20 cellular contexts compared by ENCODE assay signal in genomic region chr2:109231428-109231827, GRCh38.
"Had no signal": no experiment of that assay in that cellular context is flagged by ENCODE, and none has a peak within 500 bp of the region (broad histone marks: within the 10 kb centered on the region; RNA-seq: fewer than 3 reads in every experiment).

No MANE protein-coding gene starts in this region.

- H2AFZ ChIP-seq: parathyroid adenoma had no signal

- H3K4me3 ChIP-seq: body of pancreas, esophagus muscularis mucosa, left lung, sigmoid colon, thyroid gland had no signal

- H3K27me3 ChIP-seq: body of pancreas, esophagus muscularis mucosa, left lung, sigmoid colon, thyroid gland had no signal

- H3K36me3 ChIP-seq: esophagus muscularis mucosa, left lung, sigmoid colon, thyroid gland had no signal

- H3K4me1 ChIP-seq: parathyroid adenoma had no signal

- H3K9me3 ChIP-seq: body of pancreas, esophagus muscularis mucosa, left lung, sigmoid colon, thyroid gland had no signal

- H3K9ac ChIP-seq: parathyroid adenoma had no signal

- H3K27ac ChIP-seq: esophagus muscularis mucosa, parathyroid adenoma, sigmoid colon, thyroid gland, VCaP had no signal

- ATAC-seq: activated CD8-positive, alpha-beta T cell treated with anti-CD3 and anti-CD28 coated beads, Interleukin-2, amount 10 ng/mL, durations not matched to agents 7 days and 5 days; effector memory CD8-positive, alpha-beta T cell; natural killer cell; T-cell had no signal

- DNase-seq: activated CD4-positive, alpha-beta T cell treated with anti-CD3 and anti-CD28 coated beads, Interleukin-2, amount 10 ng/mL, durations not matched to agents 7 days and 5 days; activated CD4-positive, CD25-positive, alpha-beta regulatory T cell treated with anti-CD3 and anti-CD28 coated beads, Interleukin-2, amount 50 U/mL, for 72 hours; activated CD8-positive, alpha-beta T cell treated with anti-CD3 and anti-CD28 coated beads, Interleukin-2, amount 10 ng/mL, durations not matched to agents 7 days and 5 days; activated gamma-delta T cell; anterior cingulate cortex; body of pancreas; effector memory CD8-positive, alpha-beta T cell; kidney; left lung; midbrain; natural killer cell; sigmoid colon; stimulated activated CD4-positive, alpha-beta T cell treated with anti-CD3 and anti-CD28 coated beads, Interleukin-4, amount 100 ng/mL, for 24 hours; stimulated activated naive CD4-positive, alpha-beta T cell treated with Interleukin-2 at 50 U/mL for 16 hours; substantia nigra; T-cell; thyroid gland had no signal
